In genomic region chr10:43000651-43001426, GRCh38 we compare ENCODE assay signal across 21 cellular contexts.
DNase-seq lines count a peak whose midpoint lies in the region; ATAC-seq and TF ChIP-seq lines count a peak whose summit lies in the region.
"Had no signal": no experiment of that assay in that cellular context is flagged by ENCODE, and none has a peak within 500 bp of the region (broad histone marks: within the 10 kb centered on the region; RNA-seq: fewer than 3 reads in every experiment).

No MANE protein-coding gene starts in this region.

- no peaks in the 10 kb centered on the region for H3K27me3 Mint-ChIP-seq in WTC11 (ENCODE audit: low read depth)
- H3K27me3 Mint-ChIP-seq in stimulated activated memory B cell treated with anti-CD40 and anti-IgM and Interleukin-4, amounts not matched to agents 10 μg/mL and 1 μg/mL and 100 μg/mL, for 72 hours = no peaks in the 10 kb centered on the region

- no peak overlapping the region for H3K4me2 ChIP-seq in osteoblast (ENCODE audit: insufficient read depth, low read length)
- H3K4me2 ChIP-seq: KMS-11 had no signal

- H2AFZ ChIP-seq in osteoblast (ENCODE audit: low read length) = no peak overlapping the region

- DNase-seq in GM10248 (ENCODE audit: extremely low spot score) (peak; percentile 9), WTC11 (ENCODE audit: low spot score) (peak; percentile 5), osteoblast (ENCODE audit: insufficient read length, low spot score, missing footprints) (peak; percentile 56), midbrain (lab: John Stamatoyannopoulos, UW) (no peak)
- DNase-seq: activated gamma-delta T cell treated with Interleukin-2 at 50 U/mL for 16 hours; body of pancreas; cerebellar nuclear complex; NCI-H1694; NCI-H510A treated with DMSO at 0.1 percent for 48 hours; nucleus accumbens; stimulated activated CD4-positive, alpha-beta T cell treated with anti-CD3 and anti-CD28 coated beads, Interleukin-2, amount 100 ng/mL, for 48 hours; stimulated activated naive CD4-positive, alpha-beta T cell treated with Interleukin-2 at 50 U/mL for 16 hours; T-helper 2 cell had no signal

- H4K20me1 ChIP-seq in osteoblast (ENCODE audit: insufficient read depth, low read length) = no peaks in the 10 kb centered on the region

- H3K36me3 ChIP-seq in HEK293 (ENCODE audit: control insufficient read depth in 2 of 2, insufficient read depth in 1 of 2, low read length in 2 of 2) (no peaks in the 10 kb centered on the region), osteoblast (ENCODE audit: insufficient read depth, low read length) (no peaks in the 10 kb centered on the region)
- H3K36me3 ChIP-seq: SJSA1 had no signal

- no peak overlapping the region for H3K27ac Mint-ChIP-seq in WTC11
- no peak overlapping the region for H3K27ac Mint-ChIP-seq in stimulated activated memory B cell treated with anti-CD40 and anti-IgM and Interleukin-4, amounts not matched to agents 10 μg/mL and 1 μg/mL and 100 μg/mL, for 72 hours

- H3K9me3 ChIP-seq in HEK293 (ENCODE audit: control insufficient read depth, insufficient read depth, low read depth, low read length) (no peaks in the 10 kb centered on the region), osteoblast (ENCODE audit: low read depth, low read length) (no peaks in the 10 kb centered on the region)
- H3K9me3 ChIP-seq: body of pancreas, SJSA1 had no signal

- no peak for ATAC-seq in WTC11
- no peak for ATAC-seq in GM19455 (IDR thresholded peaks at IDR 0.05; ENCODE audit: unreplicated experiment)
- ATAC-seq in stimulated activated memory B cell treated with anti-CD40 and anti-IgM and Interleukin-4, amounts not matched to agents 10 μg/mL and 1 μg/mL and 100 μg/mL, for 72 hours = no peak
- ATAC-seq: body of pancreas had no signal

- H3K9me3 Mint-ChIP-seq in WTC11 = peaks cover 10% of the 10 kb centered on the region
- no peaks in the 10 kb centered on the region for H3K9me3 Mint-ChIP-seq in stimulated activated memory B cell treated with anti-CD40 and anti-IgM and Interleukin-4, amounts not matched to agents 10 μg/mL and 1 μg/mL and 100 μg/mL, for 72 hours

- H3K4me1 Mint-ChIP-seq in WTC11 = no peaks in the 10 kb centered on the region
- no peaks in the 10 kb centered on the region for H3K4me1 Mint-ChIP-seq in stimulated activated memory B cell treated with anti-CD40 and anti-IgM and Interleukin-4, amounts not matched to agents 10 μg/mL and 1 μg/mL and 100 μg/mL, for 72 hours

- H3K4me1 ChIP-seq in HEK293 (ENCODE audit: control insufficient read depth, insufficient read depth, low read length) (no peaks in the 10 kb centered on the region), osteoblast (ENCODE audit: insufficient read depth, low read length) (no peaks in the 10 kb centered on the region)
- H3K4me1 ChIP-seq: body of pancreas, SJSA1 had no signal

- no peaks in the 10 kb centered on the region for H3K79me2 ChIP-seq in osteoblast (ENCODE audit: insufficient read depth, low read length)

- H3K4me3 Mint-ChIP-seq in WTC11 = no peak overlapping the region
- H3K4me3 Mint-ChIP-seq in stimulated activated memory B cell treated with anti-CD40 and anti-IgM and Interleukin-4, amounts not matched to agents 10 μg/mL and 1 μg/mL and 100 μg/mL, for 72 hours = no peak overlapping the region

- H3K4me3 ChIP-seq in HEK293 (ENCODE audit: low read depth, low read length) = no peak overlapping the region
- no peak overlapping the region for H3K4me3 ChIP-seq in osteoblast (ENCODE audit: insufficient read depth, low read length)
- H3K4me3 ChIP-seq: body of pancreas, SJSA1 had no signal

- no peaks in the 10 kb centered on the region for H3K36me3 Mint-ChIP-seq in WTC11
- no peaks in the 10 kb centered on the region for H3K36me3 Mint-ChIP-seq in stimulated activated memory B cell treated with anti-CD40 and anti-IgM and Interleukin-4, amounts not matched to agents 10 μg/mL and 1 μg/mL and 100 μg/mL, for 72 hours

- no peak for TF ChIP-seq CTCF in GM10248 (IDR thresholded peaks at IDR 0.05; ENCODE audit: control extremely low read depth, extremely low read depth, low read depth, missing control alignments)
- TF ChIP-seq CTCF in HEK293 (tag by site-specific recombination; IDR thresholded peaks at IDR 0.05) = no peak
- TF ChIP-seq CTCF in WTC11 (IDR thresholded peaks at IDR 0.05) = no peak
- no peak for TF ChIP-seq CTCF in osteoblast (IDR thresholded peaks at IDR 0.05; ENCODE audit: extremely low read depth, low read depth, low read length)

- peaks cover under 1% of the 10 kb centered on the region for H3K27me3 ChIP-seq in osteoblast (ENCODE audit: insufficient read depth, low read length)
- H3K27me3 ChIP-seq: body of pancreas had no signal

- CTCF ChIA-PET in GM10248 (lab: Yijun Ruan, JAX) (no interaction called here), HEK293 (lab: Yijun Ruan, JAX) (no interaction called here), WTC11 (lab: Charles Lee) (interaction anchor here (1.7 kb wide), 1 partner anchor 78 kb away, joined by 4 read pairs; no protein-coding TSS in a partner anchor)

- POLR2A ChIA-PET in GM10248 (lab: Yijun Ruan, JAX) (no interaction called here), HEK293 (lab: Yijun Ruan, JAX) (interaction anchor here (0.6 kb wide), 1 partner anchor 287 kb away, joined by 3 read pairs; no protein-coding TSS in a partner anchor), WTC11 (lab: Charles Lee) (no interaction called here)

- H3K27ac ChIP-seq in HEK293 (ENCODE audit: extremely low read depth, low read depth, low read length) = no peak overlapping the region
- H3K27ac ChIP-seq in osteoblast (ENCODE audit: low read depth, low read length) = no peak overlapping the region
- H3K27ac ChIP-seq: body of pancreas, C4-2B, epithelial cell of prostate, KMS-11, SJSA1, VCaP had no signal

TF ChIP-seq in HEK293, 187 proteins besides CTCF, POLR2A, EP300 and RAD21 (continues in another document):
- peak; percentile 70 for TF ChIP-seq ZIC2 (tag by site-specific recombination; IDR thresholded peaks at IDR 0.05)
- peak; percentile 91 for TF ChIP-seq GLIS1 (tag by site-specific recombination; IDR thresholded peaks at IDR 0.05)
- no peak for TF ChIP-seq ZNF514 (tag by site-specific recombination; IDR thresholded peaks at IDR 0.05)
- TF ChIP-seq PRDM6 (tag by site-specific recombination; IDR thresholded peaks at IDR 0.05) = no peak
- 0 out of 2 replicates have a peak, but pooled peaks have one; percentile 8 for TF ChIP-seq EGR2 (tag by site-specific recombination; IDR thresholded peaks at IDR 0.05; ENCODE audit: low read depth)
- TF ChIP-seq ZSCAN18 (tag by site-specific recombination; IDR thresholded peaks at IDR 0.05) = no peak

TF ChIP-seq in WTC11, 78 proteins besides CTCF, POLR2A, EP300 and RAD21:
- TF ChIP-seq ZNF281 (CRISPR knock-in tag; IDR thresholded peaks at IDR 0.05) (no peak), TP53 (CRISPR knock-in tag; IDR thresholded peaks at IDR 0.05) (no peak), ESRRA (CRISPR knock-in tag; IDR thresholded peaks at IDR 0.05; ENCODE audit: borderline replicate concordance) (no peak)
